10 cellular contexts compared by ENCODE assay signal in the genomic region with DNA sequence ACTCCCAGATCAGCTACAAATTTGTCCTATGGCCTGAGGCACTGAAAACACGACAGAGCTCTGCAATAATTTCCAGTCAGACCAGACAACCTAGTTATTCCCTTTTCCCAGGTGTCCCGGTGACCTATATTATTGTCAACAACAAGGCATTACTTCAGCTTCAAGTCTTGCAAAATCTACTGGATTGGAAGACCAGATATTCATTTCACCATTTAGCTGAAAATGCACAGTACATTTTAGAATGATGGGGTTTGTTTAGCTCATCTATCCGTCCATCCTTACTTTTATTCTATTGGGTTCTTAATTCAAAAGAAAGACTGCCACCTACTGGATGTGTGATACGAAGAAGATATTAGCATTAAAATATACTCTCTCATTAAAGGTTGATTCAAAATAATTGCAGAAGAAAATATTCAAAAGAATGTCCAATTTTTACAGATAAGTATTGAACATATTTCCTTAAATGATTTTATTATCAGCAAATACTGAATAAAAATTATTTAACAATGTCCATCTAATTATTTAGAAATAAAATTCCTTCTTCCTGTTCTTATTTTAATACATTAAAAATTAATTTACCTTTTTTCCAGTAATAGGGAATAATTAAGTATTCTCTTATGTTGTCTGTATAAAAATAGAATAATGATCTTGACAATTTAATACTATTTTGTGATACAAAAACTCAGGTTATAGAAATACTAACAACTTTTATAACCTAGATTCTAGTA.
A peak's percentile ranks its signal among the peaks of the same experiment; 100 is the strongest.
DNase-seq lines count a peak whose midpoint lies in the region; ATAC-seq, FAIRE-seq and TF ChIP-seq lines count a peak whose summit lies in the region.
"Had no signal": no experiment of that assay in that cellular context is flagged by ENCODE, and none has a peak within 500 bp of the region (broad histone marks: within the 10 kb centered on the region; RNA-seq: fewer than 3 reads in every experiment).

No MANE protein-coding gene starts in this region.

- no peak for TF ChIP-seq POLR2A in A549 (IDR thresholded peaks at IDR 0.05; ENCODE audit: low read length)
- TF ChIP-seq POLR2A in esophagus muscularis mucosa (IDR thresholded peaks at IDR 0.05; ENCODE audit: low read depth): no peak

- H4K20me1 ChIP-seq in H9 (ENCODE audit: control insufficient read depth, insufficient read depth, insufficient read length): no peaks in the 10 kb centered on the region
- H4K20me1 ChIP-seq in OCI-LY7 (ENCODE audit: insufficient read depth, low read length): no peaks in the 10 kb centered on the region

- peaks cover 0 to 3% of the 10 kb centered on the region in 2 experiments; a peak in 1 of 4 replicates for H3K4me1 Mint-ChIP-seq in H9

- no peak overlapping the region for H3K23ac ChIP-seq in H9 (ENCODE audit: insufficient read length, low read depth, low read length)

- H2AK5ac ChIP-seq in H9 (ENCODE audit: insufficient read length, low read length): no peak overlapping the region

- POLR2A ChIA-PET in A549 (lab: Yijun Ruan, JAX) (no interaction called here), OCI-LY7 (lab: Charles Lee) (interaction anchor here (0.7 kb wide), 1 partner anchor 683 kb away, joined by 3 read pairs; no protein-coding TSS in a partner anchor)

- ATAC-seq in A549: peak; percentile 62 to 68; a peak in 2 of 6 replicates
- ATAC-seq in GM18870 (IDR thresholded peaks at IDR 0.05; ENCODE audit: unreplicated experiment): no peak

- H3K9ac ChIP-seq in H9 (ENCODE audit: extremely low read depth, insufficient read length, low read length): no peak overlapping the region

- no peaks in the 10 kb centered on the region for H3K36me3 Mint-ChIP-seq in H9 (ENCODE audit: insufficient read depth in 1 of 3, low read depth in 3 of 3)
- H3K36me3 Mint-ChIP-seq: activated naive CD8-positive, alpha-beta T cell had no signal

- no peak overlapping the region for H3K4ac ChIP-seq in H9 (ENCODE audit: low read depth, low read length)

- no peak overlapping the region for H3T11ph ChIP-seq in H9 (ENCODE audit: low read length)

- H3K18ac ChIP-seq in H9 (ENCODE audit: insufficient read length, low read depth, low read length): no peak overlapping the region

- H3K27me3 Mint-ChIP-seq in H9 (ENCODE audit: low read depth): no peaks in the 10 kb centered on the region

- no peak overlapping the region for H2BK5ac ChIP-seq in H9 (ENCODE audit: insufficient read length, low read length)

- H4K5ac ChIP-seq in H9 (ENCODE audit: insufficient read length, low read depth, low read length): no peak overlapping the region

- H3K36me3 ChIP-seq in OCI-LY7 (ENCODE audit: insufficient read depth, low read length) (no peaks in the 10 kb centered on the region), esophagus muscularis mucosa (no peaks in the 10 kb centered on the region), small intestine (ENCODE audit: control insufficient read depth in 2 of 2, insufficient read depth in 2 of 2, low read length in 2 of 2) (no peaks in the 10 kb centered on the region)

- H3K27me3 ChIP-seq in H9 (ENCODE audit: insufficient read depth, low read length): no peaks in the 10 kb centered on the region
- no peaks in the 10 kb centered on the region for H3K27me3 ChIP-seq in esophagus muscularis mucosa
- no peaks in the 10 kb centered on the region for H3K27me3 ChIP-seq in small intestine (ENCODE audit: control insufficient read depth in 2 of 2, insufficient read depth in 2 of 2, low read length in 2 of 2)

- no peak overlapping the region for H2BK12ac ChIP-seq in H9 (ENCODE audit: insufficient read length, low read depth, low read length)

- H2AFZ ChIP-seq in H9 (ENCODE audit: low read length) (no peak overlapping the region), OCI-LY7 (ENCODE audit: low read length) (no peak overlapping the region)

- H2BK120ac ChIP-seq in H9 (ENCODE audit: low read depth, low read length, poor library complexity, severe bottlenecking): no peak overlapping the region

- WGBS in A549 (ENCODE audit: missing lambda C conversion rate): 7% methylated on average over 4 of the region's 4 CpGs
- whole genome bisulfite sequencing in H9 (ENCODE audit: extremely low coverage, insufficient read length, low lambda C conversion rate): no CpG with 5 or more reads among the region's 4 CpGs
- 36% methylated on average over 4 of the region's 4 CpGs for WGBS in esophagus muscularis mucosa
- 10 to 24% (median 21%) methylated on average over 4 of the region's 4 CpGs for WGBS in small intestine, 3 donors

- H3K9me3 Mint-ChIP-seq in H9: no peaks in the 10 kb centered on the region; a peak in 1 of 5 replicates

- TF ChIP-seq CTCF in A549 (IDR thresholded peaks at IDR 0.05): peak; percentile 57
- peak; percentile 75 for TF ChIP-seq CTCF in H9 (conservative IDR thresholded peaks at IDR 0.05)
- peak; percentile 90 for TF ChIP-seq CTCF in OCI-LY7 (conservative IDR thresholded peaks at IDR 0.05; ENCODE audit: low read length)
- TF ChIP-seq CTCF in esophagus muscularis mucosa (IDR thresholded peaks at IDR 0.05): peak; percentile 39 to 55 (median 53)

- H3K9me3 ChIP-seq in A549 (no peaks in the 10 kb centered on the region; the same call in 2 of the 3 replicates), H9 (ENCODE audit: control insufficient read depth, low read depth, low read length) (no peaks in the 10 kb centered on the region), OCI-LY7 (ENCODE audit: low read length) (no peaks in the 10 kb centered on the region), esophagus muscularis mucosa (no peaks in the 10 kb centered on the region), small intestine (ENCODE audit: control insufficient read depth, low read depth) (no peaks in the 10 kb centered on the region)

- H3K79me2 ChIP-seq in H9 (ENCODE audit: insufficient read depth, low read length) (no peaks in the 10 kb centered on the region), OCI-LY7 (ENCODE audit: insufficient read depth, low read depth, low read length) (no peaks in the 10 kb centered on the region)

- H2BK20ac ChIP-seq in H9 (ENCODE audit: low read depth, low read length, poor library complexity, severe bottlenecking): no peak overlapping the region

- intact Hi-C loops in OCI-LY7 (cut with micrococcal nuclease; ENCODE audit: unreplicated experiment): loop anchor here (10.0 kb wide), 1 partner anchor 1180 kb away; no protein-coding TSS in a partner anchor
- intact Hi-C loops in esophagus muscularis mucosa (cut with DNase I): loop anchor here (10.0 kb wide), 2 partner anchors 820 to 1180 kb away; no protein-coding TSS in a partner anchor

- H3K9me2 ChIP-seq in OCI-LY7 (ENCODE audit: insufficient read depth, low read length): no peaks in the 10 kb centered on the region

- TF ChIP-seq EP300 in A549 (IDR thresholded peaks at IDR 0.05) (no peak), esophagus muscularis mucosa (IDR thresholded peaks at IDR 0.05) (no peak)

- no peak overlapping the region for H3K14ac ChIP-seq in H9 (ENCODE audit: insufficient read depth, low read length)

- no peak overlapping the region for H3K27ac Mint-ChIP-seq in H9
- H3K27ac Mint-ChIP-seq: activated naive CD8-positive, alpha-beta T cell had no signal

- no peak overlapping the region for H3K56ac ChIP-seq in H9 (ENCODE audit: insufficient read length, low read depth, low read length)

- H3K4me2 ChIP-seq in A549 (peak overlapping the region; percentile 36), H9 (ENCODE audit: insufficient read depth, insufficient read length, low read length) (no peak overlapping the region), OCI-LY7 (ENCODE audit: low read length) (no peak overlapping the region)

- peak; percentile 64 to 67 for TF ChIP-seq RAD21 in A549 (conservative IDR thresholded peaks at IDR 0.05 in 1 of 2, IDR thresholded peaks at IDR 0.05 in 1 of 2)

- H3K27ac ChIP-seq in A549 (no peak overlapping the region), H9 (ENCODE audit: insufficient read length, low read depth, low read length) (no peak overlapping the region), OCI-LY7 (ENCODE audit: low read depth, low read length, poor library complexity, severe bottlenecking) (no peak overlapping the region), esophagus muscularis mucosa (replicated peaks in 1 of 4) (no peak overlapping the region), small intestine (ENCODE audit: low read depth in 1 of 2, low read length in 1 of 2) (no peak overlapping the region)

- no peak overlapping the region for H3K4me3 Mint-ChIP-seq in H9
- H3K4me3 Mint-ChIP-seq: activated naive CD8-positive, alpha-beta T cell had no signal

- no peak for FAIRE-seq in A549 (lab: Jason Lieb, UNC)
- peak; percentile 89 for FAIRE-seq in small intestine (lab: Jason Lieb, UNC)
- FAIRE-seq: GM18507 had no signal

- no peak overlapping the region for H4K91ac ChIP-seq in H9 (ENCODE audit: insufficient read length, low read depth, low read length)

- peak; percentile 5 to 42 for DNase-seq in A549 (ENCODE audit: low read depth in 1 of 2, low spot score in 1 of 2)
- no peak for DNase-seq in H9
- peak; percentile 40 for DNase-seq in OCI-LY7 (ENCODE audit: low spot score)
- DNase-seq in esophagus muscularis mucosa (ENCODE audit: extremely low spot score): no peak
- DNase-seq in small intestine: peak; percentile 40
- DNase-seq in activated CD4-positive, alpha-beta T cell treated with anti-CD3 and anti-CD28 coated beads, Interleukin-2, amount 50 U/mL, for 48 hours: no peak
- DNase-seq in activated naive CD4-positive, alpha-beta T cell treated with Interleukin-2 at 50 U/mL for 16 hours: no peak

- H2BK15ac ChIP-seq in H9 (ENCODE audit: low read depth, low read length): no peak overlapping the region

- H3K4me1 ChIP-seq in A549 (no peaks in the 10 kb centered on the region), H9 (ENCODE audit: insufficient read depth, low read length) (no peaks in the 10 kb centered on the region), OCI-LY7 (ENCODE audit: insufficient read depth, low read length, poor library complexity, severe bottlenecking) (no peaks in the 10 kb centered on the region), esophagus muscularis mucosa (no peaks in the 10 kb centered on the region), small intestine (ENCODE audit: control insufficient read depth in 2 of 2, insufficient read depth in 1 of 2, low read depth in 1 of 2, low read length in 1 of 2) (no peaks in the 10 kb centered on the region)

- BruUV-seq in OCI-LY7 (replicated peaks; lab: Mats Ljungman, UMichigan): no TSS peak

- H3K79me1 ChIP-seq in H9 (ENCODE audit: insufficient read depth, low read depth, low read length, poor library complexity, severe bottlenecking): no peaks in the 10 kb centered on the region

- H3K4me3 ChIP-seq in A549 (no peak overlapping the region), OCI-LY7 (ENCODE audit: low read depth, low read length, poor library complexity, severe bottlenecking) (no peak overlapping the region), esophagus muscularis mucosa (no peak overlapping the region), small intestine (ENCODE audit: low read depth in 1 of 2, low read length in 2 of 2) (no peak overlapping the region)

- H4K8ac ChIP-seq in H9 (replicated peaks; ENCODE audit: insufficient read length, low read depth, low read length): no peak overlapping the region

- no peaks in the 10 kb centered on the region for H3K23me2 ChIP-seq in H9 (ENCODE audit: insufficient read length, low read depth, low read length, poor library complexity, severe bottlenecking)

- CTCF ChIA-PET in A549 (lab: Yijun Ruan, JAX) (interaction anchor here (0.6 to 1.6 kb wide), 13 partner anchors 12 to 1182 kb away, joined by 3 to 11 read pairs (median 4); no protein-coding TSS in a partner anchor), OCI-LY7 (lab: Charles Lee; ENCODE audit: unreplicated experiment) (interaction anchor here (0.7 kb wide), 1 partner anchor 52 kb away, joined by 3 read pairs; no protein-coding TSS in a partner anchor)

Comparison
In these comparisons a context has a peak if more than half of its experiments do, and no peak if none do; other contexts are left out.
1. DNase-seq: peak in A549 (2 of 2), OCI-LY7 (single experiment) and small intestine (single experiment); none in H9 (single experiment), esophagus muscularis mucosa (single experiment), activated CD4-positive, alpha-beta T cell treated with anti-CD3 and anti-CD28 coated beads, Interleukin-2, amount 50 U/mL, for 48 hours (0 of 2) and activated naive CD4-positive, alpha-beta T cell treated with Interleukin-2 at 50 U/mL for 16 hours (single experiment).
2. Peak in every context shown above with its lines, with median percentiles within 50 percentile points of each other: CTCF ChIP-seq.